14 cellular contexts compared by ENCODE assay signal in genomic region chr10:44991571-44991970, GRCh38. TPM values are rescaled to one million over a fixed set of nuclear protein-coding genes. Genes with fewer than 3 reads are reported as not detected.
DNase-seq lines count a peak whose midpoint lies in the region; ATAC-seq, FAIRE-seq and TF ChIP-seq lines count a peak whose summit lies in the region.
"Had no signal": no experiment of that assay in that cellular context is flagged by ENCODE, and none has a peak within 500 bp of the region (broad histone marks: within the 10 kb centered on the region; RNA-seq: fewer than 3 reads in every experiment).

No MANE protein-coding gene starts in this region.

- H3K4me1 ChIP-seq in kidney (ENCODE audit: control insufficient read depth in 1 of 2, insufficient read depth in 1 of 2, low read depth in 1 of 2, low read length in 2 of 2) (peaks cover 17 to 26% of the 10 kb centered on the region in 2 donors), testis (peaks cover 53% of the 10 kb centered on the region)
- H3K4me1 ChIP-seq: foreskin keratinocyte had no signal

- H3K27me3 ChIP-seq in testis: no peaks in the 10 kb centered on the region
- H3K27me3 ChIP-seq: SJSA1 had no signal

- H3K36me3 ChIP-seq in kidney (ENCODE audit: control insufficient read depth in 1 of 2, insufficient read depth in 2 of 2, low read length in 2 of 2): peaks cover 26 to 48% of the 10 kb centered on the region in 2 donors
- H3K36me3 ChIP-seq in testis (ENCODE audit: low read depth, missing control alignments): no peaks in the 10 kb centered on the region

- H3K9me3 ChIP-seq in kidney (ENCODE audit: control insufficient read depth in 1 of 2, low read length in 2 of 2): no peaks in the 10 kb centered on the region
- no peaks in the 10 kb centered on the region for H3K9me3 ChIP-seq in testis
- H3K9me3 ChIP-seq: SJSA1 had no signal

- H3K9ac ChIP-seq in kidney (ENCODE audit: low read length in 2 of 2): no peak overlapping the region
- H3K9ac ChIP-seq: KMS-11 had no signal

- no peak for ATAC-seq in HG02623 (IDR thresholded peaks at IDR 0.05; ENCODE audit: unreplicated experiment)
- no peak for ATAC-seq in GM21360 (IDR thresholded peaks at IDR 0.05; ENCODE audit: unreplicated experiment)
- no peak for ATAC-seq in HG02798 (IDR thresholded peaks at IDR 0.05; ENCODE audit: poor library complexity, unreplicated experiment)
- ATAC-seq: foreskin keratinocyte, HCT116 had no signal

- TF ChIP-seq CTCF in kidney (IDR thresholded peaks at IDR 0.05; ENCODE audit: borderline replicate concordance, extremely low read depth, insufficient read depth) (no peak), testis (IDR thresholded peaks at IDR 0.05) (no peak)

- H3K4me3 ChIP-seq in kidney (ENCODE audit: low read length in 2 of 2) (no peak overlapping the region), testis (no peak overlapping the region)
- H3K4me3 ChIP-seq: SJSA1 had no signal

- intact Hi-C loops in kidney (cut with DNase I): no loop called here
- intact Hi-C loops in testis (cut with DNase I; ENCODE audit: low total_unique reads): no loop called here

- TF ChIP-seq POLR2A in testis (IDR thresholded peaks at IDR 0.05): no peak

- FAIRE-seq in kidney (lab: Jason Lieb, UNC): no peak

- peak; percentile 65 for DNase-seq in kidney
- peak; percentile 55 for DNase-seq in testis
- DNase-seq: activated CD4-positive, alpha-beta T cell treated with anti-CD3 and anti-CD28 coated beads, Interleukin-2, amount 50 U/mL, for 48 hours; effector CD4-positive, alpha-beta T cell; foreskin keratinocyte; immature natural killer cell; NCI-H1417 treated with DMSO at 0.1 percent for 48 hours had no signal

- H3K27ac ChIP-seq in cingulate gyrus (ENCODE audit: low read depth, low read length) (peak overlapping the region; percentile 79), kidney (ENCODE audit: low read depth in 2 of 2, low read length in 2 of 2) (no peak overlapping the region), testis (no peak overlapping the region)
- H3K27ac ChIP-seq: foreskin keratinocyte, SJSA1 had no signal

- WGBS in testis, 2 donors: 34 to 41% methylated on average over 5 of the region's 5 CpGs

RNA-seq across cellular contexts. Expression of gene ZNF22, which starts 9.2 kb away (rescaled TPM):
- total RNA-seq in kidney: 24.5 TPM
- polyA plus RNA-seq in kidney (ENCODE audit: insufficient read depth, low read depth, low replicate concordance): 18.7 TPM
- 10 to 100 TPM; 12.6 TPM for total RNA-seq in testis
- polyA plus RNA-seq in testis (ENCODE audit: insufficient read depth, low read depth, low replicate concordance): 12.6 TPM

RNA-seq across cellular contexts. Expression of gene DEPP1, which starts 13.0 kb away (rescaled TPM):
- total RNA-seq in kidney: 146 TPM
- 44.4 TPM for polyA plus RNA-seq in kidney (ENCODE audit: insufficient read depth, low read depth, low replicate concordance)
- total RNA-seq in testis: 10 to 100 TPM; 33.1 to 84.9 TPM
- polyA plus RNA-seq in testis (ENCODE audit: insufficient read depth, low read depth, low replicate concordance): 29.1 TPM
- polyA plus RNA-seq: immature natural killer cell had no signal

RNA-seq across cellular contexts. Expression of gene RASSF4, which starts 32.0 kb away (rescaled TPM):
- 76.4 TPM for total RNA-seq in kidney
- polyA plus RNA-seq in kidney (ENCODE audit: insufficient read depth, low read depth, low replicate concordance): 83.1 TPM
- total RNA-seq in testis: 10 to 100 TPM; 53.1 to 68.1 TPM
- 28.2 TPM for polyA plus RNA-seq in testis (ENCODE audit: insufficient read depth, low read depth, low replicate concordance)
